ENCODE assay signal across 7 cellular contexts in the genomic region with DNA sequence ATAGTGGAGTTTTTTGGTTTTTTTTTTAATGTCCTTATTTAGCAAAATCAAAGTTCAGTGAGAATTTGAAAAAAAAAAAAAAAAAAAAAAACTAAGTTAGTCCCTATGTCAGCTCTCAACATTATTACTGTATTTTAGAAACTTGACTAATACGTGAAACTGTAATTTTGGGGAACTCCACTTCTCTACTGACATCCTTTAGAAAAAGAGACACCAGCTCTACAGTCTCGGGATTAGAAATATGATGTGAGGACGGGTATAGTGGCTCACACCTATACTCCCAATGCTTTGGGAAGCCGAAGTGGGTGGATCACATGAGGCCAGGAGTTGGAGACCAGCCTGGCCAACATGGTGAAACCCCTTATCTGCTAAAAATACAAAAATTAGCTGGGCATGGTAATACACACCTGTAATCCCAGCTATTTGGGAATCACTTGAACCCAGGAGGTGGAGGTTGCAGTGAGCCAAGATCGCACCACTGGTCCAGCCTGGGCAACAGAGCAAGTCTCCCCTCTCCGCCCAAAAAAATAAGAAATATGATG. TPM values are rescaled to one million over a fixed set of nuclear protein-coding genes. Genes with fewer than 3 reads are reported as not detected.
DNase-seq lines count a peak whose midpoint lies in the region; ATAC-seq and TF ChIP-seq lines count a peak whose summit lies in the region.
"Not testable (repeated sequence)": the region's sequence is repeated elsewhere in the genome, so short reads cannot be mapped to it uniquely, and the experiment has no call there.

No MANE protein-coding gene starts in this region.

- peaks cover 13% of the 10 kb centered on the region for H3K36me3 ChIP-seq in CD8-positive, alpha-beta memory T cell (ENCODE audit: insufficient read depth, low read length)
- H3K36me3 ChIP-seq in Peyer's patch, result peaks cover 0 to 26% (median 0%) of the 10 kb centered on the region in 3 donors

- H3K27ac ChIP-seq in CD8-positive, alpha-beta memory T cell (ENCODE audit: low read depth, low read length), result peak overlapping the region; percentile 32
- peak overlapping the region; percentile 44 to 82 (median 70) for H3K27ac ChIP-seq in Peyer's patch

- H3K27me3 ChIP-seq in CD8-positive, alpha-beta memory T cell (ENCODE audit: insufficient read depth, low read length, poor library complexity, severe bottlenecking); Peyer's patch: not testable (repeated sequence)

- H3K4me3 Mint-ChIP-seq in CD8-positive, alpha-beta memory T cell, result peak overlapping the region; percentile 81 to 96 (median 88)
- H3K4me3 Mint-ChIP-seq in brain (peak overlapping the region in 1 of 5 experiments; percentile 57), immature natural killer cell (peak overlapping the region; percentile 75 to 83 (median 77))

- H3K27me3 Mint-ChIP-seq in CD8-positive, alpha-beta memory T cell; brain; immature natural killer cell (ENCODE audit: low read depth in 3 of 3): not testable (repeated sequence)

- DNase-seq in CD8-positive, alpha-beta memory T cell; immature natural killer cell: not testable (repeated sequence)
- DNase-seq in Peyer's patch (peak in 2 of 3 donors; percentile 14 to 37), sciatic nerve (ENCODE audit: low spot score) (peak; percentile 18)
- DNase-seq in activated CD8-positive, alpha-beta memory T cell treated with anti-CD3 and anti-CD28 coated beads for 24 hours, result peak; percentile 61

- H3K4me3 ChIP-seq in CD8-positive, alpha-beta memory T cell (ENCODE audit: low read length); Peyer's patch: not testable (repeated sequence)

- intact Hi-C loops in sciatic nerve (cut with DNase I), result not testable (repeated sequence)

- not testable (repeated sequence) for H3K9me3 ChIP-seq in CD8-positive, alpha-beta memory T cell (ENCODE audit: low read length); Peyer's patch

- POLR2A ChIA-PET in CD8-positive, alpha-beta memory T cell (lab: Charles Lee), result interaction anchor here (0.6 kb wide), 2 partner anchors 179 to 365 kb away, joined by 3 read pairs; no protein-coding TSS in a partner anchor

- not testable (repeated sequence) for TF ChIP-seq POLR2A in Peyer's patch (IDR thresholded peaks at IDR 0.05)

- H3K4me1 Mint-ChIP-seq in CD8-positive, alpha-beta memory T cell, result peaks cover 72 to 87% (median 80%) of the 10 kb centered on the region in 3 donors
- H3K4me1 Mint-ChIP-seq in brain (peaks cover 88% of the 10 kb centered on the region), immature natural killer cell (peaks cover 81 to 99% of the 10 kb centered on the region in 2 donors)

- peak; percentile 27 for ATAC-seq in HG02798 (IDR thresholded peaks at IDR 0.05; ENCODE audit: poor library complexity, unreplicated experiment)
- not testable (repeated sequence) for ATAC-seq in sciatic nerve

- H3K27ac Mint-ChIP-seq in CD8-positive, alpha-beta memory T cell, result peak overlapping the region; percentile 90 to 97 (median 94)
- H3K27ac Mint-ChIP-seq in brain (peak overlapping the region in 3 of 5 experiments; percentile 76 to 89 (median 81)), immature natural killer cell (peak overlapping the region; percentile 89 to 97 (median 96))

- peaks cover 10 to 27% (median 19%) of the 10 kb centered on the region in 3 donors for H3K36me3 Mint-ChIP-seq in CD8-positive, alpha-beta memory T cell
- H3K36me3 Mint-ChIP-seq in brain, result peaks cover 28% of the 10 kb centered on the region
- H3K36me3 Mint-ChIP-seq in immature natural killer cell, result peaks cover 8 to 17% (median 11%) of the 10 kb centered on the region in 3 donors

- CTCF ChIA-PET in CD8-positive, alpha-beta memory T cell (lab: Charles Lee), result not testable (repeated sequence)

- not testable (repeated sequence) for TF ChIP-seq CTCF in Peyer's patch (IDR thresholded peaks at IDR 0.05); brain (conservative IDR thresholded peaks at IDR 0.05)

- peaks cover 65% of the 10 kb centered on the region for H3K4me1 ChIP-seq in CD8-positive, alpha-beta memory T cell (ENCODE audit: insufficient read depth, low read length)
- peaks cover 0 to 56% (median 14%) of the 10 kb centered on the region in 4 donors for H3K4me1 ChIP-seq in Peyer's patch

- not testable (repeated sequence) for H3K9me3 Mint-ChIP-seq in CD8-positive, alpha-beta memory T cell; brain; immature natural killer cell

RNA-seq across cellular contexts. Expression of a gene that starts 8.5 kb away (rescaled TPM):
- 10 to 100 TPM; 52.5 to 54.3 TPM for total RNA-seq in CD8-positive, alpha-beta memory T cell
- 24.0 TPM for polyA plus RNA-seq in CD8-positive, alpha-beta memory T cell
- total RNA-seq in Peyer's patch, result 10 to 100 TPM; 23.3 to 59.4 (median 43.4) TPM
- 5.7 TPM for polyA plus RNA-seq in brain (ENCODE audit: insufficient read depth, low read depth, low replicate concordance)
- 10 to 100 TPM in 2 of 3 donors, 1 to 10 TPM in 1; 10.0 to 33.5 (median 16.2) TPM for polyA plus RNA-seq in immature natural killer cell
- 34.9 TPM for total RNA-seq in sciatic nerve
